Comparison of ENCODE assay signal across 11 cellular contexts in genomic region chr14:90905531-90905930, GRCh38.
A peak's percentile ranks its signal among the peaks of the same experiment; 100 is the strongest.
DNase-seq lines count a peak whose midpoint lies in the region; ATAC-seq and TF ChIP-seq lines count a peak whose summit lies in the region.
"Had no signal": no experiment of that assay in that cellular context is flagged by ENCODE, and none has a peak within 500 bp of the region (broad histone marks: within the 10 kb centered on the region; RNA-seq: fewer than 3 reads in every experiment).

No MANE protein-coding gene starts in this region.

- in situ Hi-C loops in GM13977 (cut with MboI; ENCODE audit: low pct_unique_long_range_greater_than_20kb, low sequenced_read_pairs, unreplicated experiment): no loop called here

- no peaks in the 10 kb centered on the region for H3K9me3 Mint-ChIP-seq in T-cell

- no peak overlapping the region for H3K9ac ChIP-seq in MM.1S (ENCODE audit: low read length)

- CTCF ChIA-PET in T-cell (lab: Charles Lee): interaction anchor here in 1 of 2 donors (0.6 to 2.2 kb wide), 4 partner anchors 268 to 630 kb away, joined by 3 to 21 read pairs (median 4); no protein-coding TSS in a partner anchor

- H3K27me3 ChIP-seq in MM.1S (replicated peaks; ENCODE audit: insufficient read depth, low read length): no peaks in the 10 kb centered on the region
- H3K27me3 ChIP-seq: esophagus squamous epithelium had no signal

- ATAC-seq in GM19395 (IDR thresholded peaks at IDR 0.05; ENCODE audit: unreplicated experiment) (peak; percentile 95), HG02938 (IDR thresholded peaks at IDR 0.05; ENCODE audit: unreplicated experiment) (peak; percentile 92), T-cell (replicated peaks in 1 of 4) (no peak)

- no peaks in the 10 kb centered on the region for H3K9me3 ChIP-seq in MM.1S (replicated peaks; ENCODE audit: insufficient read depth, low read length)
- H3K9me3 ChIP-seq: esophagus squamous epithelium, left ventricle myocardium inferior had no signal

- no peaks in the 10 kb centered on the region for H3K36me3 ChIP-seq in MM.1S (replicated peaks; ENCODE audit: insufficient read depth, low read length)
- H3K36me3 ChIP-seq: left ventricle myocardium inferior had no signal

- no peak overlapping the region for H3K27ac ChIP-seq in MM.1S (ENCODE audit: low read length)
- H3K27ac ChIP-seq: esophagus squamous epithelium, left ventricle myocardium inferior had no signal

- H3K4me1 Mint-ChIP-seq in T-cell: peaks cover 0 to 3% (median 2%) of the 10 kb centered on the region in 3 donors

- H2AFZ ChIP-seq in MM.1S (ENCODE audit: low read length): no peak overlapping the region

- H3K9me2 ChIP-seq in MM.1S (replicated peaks; ENCODE audit: insufficient read depth, low read length): no peaks in the 10 kb centered on the region

- H3K27ac Mint-ChIP-seq in T-cell: peak overlapping the region; percentile 3 to 22

- H3K36me3 Mint-ChIP-seq in T-cell: peaks cover 9% of the 10 kb centered on the region

- H4K20me1 ChIP-seq in MM.1S (ENCODE audit: insufficient read depth, low read length): no peaks in the 10 kb centered on the region

- H3K4me1 ChIP-seq in MM.1S (ENCODE audit: low read length): no peaks in the 10 kb centered on the region
- H3K4me1 ChIP-seq: esophagus squamous epithelium, left ventricle myocardium inferior had no signal

- H3F3A ChIP-seq in MM.1S (ENCODE audit: insufficient read depth, low read length): no peaks in the 10 kb centered on the region

- no peak overlapping the region for H3K4me2 ChIP-seq in MM.1S (ENCODE audit: low read depth, low read length)

- no peaks in the 10 kb centered on the region for H3K79me2 ChIP-seq in MM.1S (ENCODE audit: low read length)

- POLR2A ChIA-PET in T-cell (lab: Charles Lee): no interaction called here

- DNase-seq in GM13977 (ENCODE audit: low spot score): peak; percentile 45
- DNase-seq in T-cell: no peak
- no peak for DNase-seq in GOT3 (lab: John Stamatoyannopoulos, UW)
- DNase-seq in DMS 273 (lab: John Stamatoyannopoulos, UW; ENCODE audit: unreplicated experiment): no peak
- no peak for DNase-seq in cerebellar cortex (ENCODE audit: low spot score)
- DNase-seq in MM.1S: no peak
- DNase-seq: esophagus squamous epithelium, left ventricle myocardium inferior, NCI-H2081 treated with DMSO at 0.1 percent for 48 hours had no signal

- H3K4me3 ChIP-seq in MM.1S (ENCODE audit: low read length): no peak overlapping the region
- H3K4me3 ChIP-seq: esophagus squamous epithelium, left ventricle myocardium inferior had no signal

- H3K27me3 Mint-ChIP-seq in T-cell: no peaks in the 10 kb centered on the region

- TF ChIP-seq CTCF in GM13977 (IDR thresholded peaks at IDR 0.05; ENCODE audit: extremely low read depth, insufficient read depth, missing control alignments) (no peak), MM.1S (IDR thresholded peaks at IDR 0.05; ENCODE audit: low read length) (no peak)

- H3K4me3 Mint-ChIP-seq in T-cell: no peak overlapping the region

Comparison
In these comparisons a context has a peak if more than half of its experiments do, and no peak if none do; other contexts are left out.
1. ATAC-seq: peak in GM19395 (single experiment) and HG02938 (single experiment); none in T-cell (0 of 4).